Comparison of ENCODE assay signal across 14 cellular contexts in genomic region chr21:41709965-41710822, GRCh38. TPM values are rescaled to one million over a fixed set of nuclear protein-coding genes. Genes with fewer than 3 reads are reported as not detected.
"Had no signal": no experiment of that assay in that cellular context is flagged by ENCODE, and none has a peak within 500 bp of the region (broad histone marks: within the 10 kb centered on the region; RNA-seq: fewer than 3 reads in every experiment).

No MANE protein-coding gene starts in this region.

- H3K27ac ChIP-seq: colonic mucosa, gastroesophageal sphincter, pancreas, tibial artery, vagina, VCaP had no signal

- H3K4me1 ChIP-seq: colonic mucosa, gastroesophageal sphincter had no signal

- ATAC-seq: gastroesophageal sphincter, pancreas had no signal

- H3K36me3 ChIP-seq: colonic mucosa, gastroesophageal sphincter, pancreas, tibial artery, vagina had no signal

- H3K27me3 ChIP-seq: colonic mucosa, pancreas, vagina had no signal

- H3K9me3 ChIP-seq: colonic mucosa, pancreas, tibial artery, vagina had no signal

- H3K9me3 Mint-ChIP-seq: neural crest cell had no signal

- H3K4me3 ChIP-seq: colonic mucosa, gastroesophageal sphincter, pancreas, tibial artery, vagina had no signal

- DNase-seq: activated CD8-positive, alpha-beta memory T cell treated with anti-CD3 and anti-CD28 coated beads for 24 hours; activated naive CD4-positive, alpha-beta T cell treated with Interleukin-2 at 50 U/mL for 16 hours; caudate nucleus; colonic mucosa; effector CD4-positive, alpha-beta T cell; pancreas; T-helper 9 cell had no signal

RNA-seq across cellular contexts. Expression of gene RIPK4, which starts 56.7 kb away (rescaled TPM):
- total RNA-seq: endothelial cell of umbilical vein, myocyte, neural crest cell had no signal
- polyA plus RNA-seq: endothelial cell of umbilical vein had no signal
